In genomic region chr1:200030791-200031190, GRCh38 we compare ENCODE assay signal across 24 cellular contexts. TPM values are rescaled to one million over a fixed set of nuclear protein-coding genes. Genes with fewer than 3 reads are reported as not detected.
DNase-seq lines count a peak whose midpoint lies in the region; ATAC-seq and TF ChIP-seq lines count a peak whose summit lies in the region.
"Had no signal": no experiment of that assay in that cellular context is flagged by ENCODE, and none has a peak within 500 bp of the region (broad histone marks: within the 10 kb centered on the region; RNA-seq: fewer than 3 reads in every experiment).

No MANE protein-coding gene starts in this region.

- no TSS peak for BruUV-seq in PC-9 (replicated peaks; lab: Mats Ljungman, UMichigan)

- ATAC-seq in HG02884 (IDR thresholded peaks at IDR 0.05; ENCODE audit: unreplicated experiment) = no peak
- ATAC-seq: CD8-positive, alpha-beta T cell; Right ventricle myocardium inferior had no signal

- no peaks in the 10 kb centered on the region for H3K9me2 ChIP-seq in PC-9 (ENCODE audit: insufficient read depth)
- no peaks in the 10 kb centered on the region for H3K9me2 ChIP-seq in hepatocyte (replicated peaks; ENCODE audit: insufficient read depth)

- H4K20me1 ChIP-seq in PC-9 (ENCODE audit: insufficient read depth) = no peaks in the 10 kb centered on the region
- H4K20me1 ChIP-seq in hepatocyte (ENCODE audit: insufficient read depth, poor library complexity, severe bottlenecking) = peaks cover 5% of the 10 kb centered on the region

- no peak overlapping the region for H3K4me3 ChIP-seq in HEK293 (ENCODE audit: low read depth, low read length)
- H3K4me3 ChIP-seq in PC-9 = peak overlapping the region; percentile 77; the same call in 1 of the 2 replicates
- H3K4me3 ChIP-seq in hepatocyte = no peak overlapping the region
- H3K4me3 ChIP-seq in transverse colon = peak overlapping the region in 3 of 4 donors; percentile 47 to 60 (median 48)
- H3K4me3 ChIP-seq: SJSA1 had no signal

- CTCF ChIA-PET in HEK293 (lab: Yijun Ruan, JAX) (interaction anchor here (0.5 to 0.7 kb wide), 3 partner anchors 58 to 228 kb away, joined by 3 to 4 read pairs (median 3); no protein-coding TSS in a partner anchor), PC-9 (lab: Charles Lee) (interaction anchor here (0.9 kb wide), 1 partner anchor 13 kb away, joined by 3 read pairs; no protein-coding TSS in a partner anchor)

- POLR2A ChIA-PET in HEK293 (lab: Yijun Ruan, JAX) (no interaction called here), PC-9 (lab: Charles Lee; ENCODE audit: unreplicated experiment) (no interaction called here)

- DNase-seq in PC-9 (no peak), hepatocyte (ENCODE audit: low spot score) (no peak), transverse colon (no peak), NOMO-1 (lab: John Stamatoyannopoulos, UW; ENCODE audit: unreplicated experiment in 2 of 2) (no peak)
- no peak for DNase-seq in activated T-cell treated with anti-CD3 and anti-CD28 coated beads, Interleukin-2, amount 50 U/mL, for 1 hour
- DNase-seq: C1 segment of cervical spinal cord; Calu3; CD8-positive, alpha-beta T cell; DMS153; H7; KBM-7; MM.1S; NCI-H1048; NCI-H1417 treated with DMSO at 0.1 percent for 48 hours; NCI-H187; NCI-H69; NK-92 treated with Interleukin-12 subunit alpha and Interleukin-12 subunit beta, amount 100 ng/mL, for 24 hours; OCI-M1 had no signal

- no peak for TF ChIP-seq EP300 in transverse colon (IDR thresholded peaks at IDR 0.05; ENCODE audit: low read depth)

- H2AFZ ChIP-seq in PC-9 = no peak overlapping the region
- no peak overlapping the region for H2AFZ ChIP-seq in hepatocyte

- TF ChIP-seq CTCF in HEK293 (tag by site-specific recombination; IDR thresholded peaks at IDR 0.05) = no peak
- TF ChIP-seq CTCF in PC-9 (conservative IDR thresholded peaks at IDR 0.05) = no peak
- TF ChIP-seq CTCF in hepatocyte (IDR thresholded peaks at IDR 0.05; ENCODE audit: poor library complexity) = no peak
- TF ChIP-seq CTCF in transverse colon (IDR thresholded peaks at IDR 0.05) = no peak

- no peak for TF ChIP-seq POLR2A in transverse colon (IDR thresholded peaks at IDR 0.05)

- peak overlapping the region; percentile 92 for H3K4me2 ChIP-seq in PC-9
- peak overlapping the region; percentile 87 for H3K4me2 ChIP-seq in hepatocyte

- H3F3A ChIP-seq in PC-9 (ENCODE audit: insufficient read depth, low read depth) = peaks cover 10% of the 10 kb centered on the region

- intact Hi-C loops in PC-9 (cut with micrococcal nuclease; ENCODE audit: unreplicated experiment) = no loop called here
- intact Hi-C loops in transverse colon (cut with DNase I; ENCODE audit: low total_unique reads) = no loop called here

- H3K36me3 ChIP-seq in HEK293 (ENCODE audit: control insufficient read depth in 2 of 2, insufficient read depth in 1 of 2, low read length in 2 of 2) (no peaks in the 10 kb centered on the region), PC-9 (ENCODE audit: low read depth) (no peaks in the 10 kb centered on the region), hepatocyte (replicated peaks; ENCODE audit: insufficient read depth, low read depth) (no peaks in the 10 kb centered on the region), transverse colon (no peaks in the 10 kb centered on the region)
- H3K36me3 ChIP-seq: SJSA1 had no signal

- in situ Hi-C loops in transverse colon (cut with MboI; ENCODE audit: low pct_ligation_motif_present in 1 of 4, low pct_unique_long_range_greater_than_20kb in 1 of 4, low sequenced_read_pairs in 3 of 4) = no loop called here

- WGBS in hepatocyte (ENCODE audit: low lambda C conversion rate, missing lambda C conversion rate) = 71% methylated on average over 4 of the region's 4 CpGs
- WGBS in transverse colon (ENCODE audit: low coverage in 1 of 2), 2 donors = 39% methylated on average over 4 of the region's 4 CpGs; no CpG with 5 or more reads in 1 of the 2 donors

- peaks cover 6% of the 10 kb centered on the region for H3K4me1 ChIP-seq in HEK293 (ENCODE audit: control insufficient read depth, insufficient read depth, low read length)
- H3K4me1 ChIP-seq in PC-9 (replicated peaks; ENCODE audit: insufficient read depth) = peaks cover 22% of the 10 kb centered on the region
- H3K4me1 ChIP-seq in hepatocyte (ENCODE audit: insufficient read depth) = peaks cover 22% of the 10 kb centered on the region
- peaks cover 4 to 46% (median 14%) of the 10 kb centered on the region in 4 donors for H3K4me1 ChIP-seq in transverse colon

- no peak overlapping the region for H3K27ac ChIP-seq in HEK293 (ENCODE audit: extremely low read depth, low read depth, low read length)
- H3K27ac ChIP-seq in PC-9 = no peak overlapping the region
- H3K27ac ChIP-seq in hepatocyte = peak overlapping the region; percentile 90
- peak overlapping the region; percentile 23 to 84 (median 81) for H3K27ac ChIP-seq in transverse colon
- H3K27ac ChIP-seq: HL-60, SJSA1 had no signal

- H3K9me3 ChIP-seq in HEK293 (ENCODE audit: control insufficient read depth, insufficient read depth, low read depth, low read length) = no peaks in the 10 kb centered on the region
- no peaks in the 10 kb centered on the region for H3K9me3 ChIP-seq in PC-9 (ENCODE audit: insufficient read depth, low read depth)
- no peaks in the 10 kb centered on the region for H3K9me3 ChIP-seq in hepatocyte (ENCODE audit: low read depth)
- H3K9me3 ChIP-seq in transverse colon = no peaks in the 10 kb centered on the region

- no peaks in the 10 kb centered on the region for H3K79me2 ChIP-seq in PC-9 (ENCODE audit: low read depth)
- peaks cover 57% of the 10 kb centered on the region for H3K79me2 ChIP-seq in hepatocyte

- H3K27me3 ChIP-seq in PC-9 (ENCODE audit: insufficient read depth, low read depth) (no peaks in the 10 kb centered on the region), hepatocyte (peaks cover 58% of the 10 kb centered on the region), transverse colon (peaks cover 81% of the 10 kb centered on the region)

TF ChIP-seq in HEK293, 187 proteins besides CTCF, POLR2A, EP300 and RAD21:
- TF ChIP-seq HOXA7 (CRISPR knock-in tag; IDR thresholded peaks at IDR 0.05; ENCODE audit: borderline replicate concordance) (no peak), ATF2 (tag by site-specific recombination; IDR thresholded peaks at IDR 0.05; ENCODE audit: low read depth) (peak; percentile 28; the same call in 1 of the 2 replicates), ZBTB17 (tag by site-specific recombination; IDR thresholded peaks at IDR 0.05) (peak; percentile 66)

RNA-seq across cellular contexts. Expression of gene NR5A2, which starts 3.3 kb away (rescaled TPM):
- total RNA-seq in PC-9 (2021) (1.8 and 2.1 TPM in 2 replicates), hepatocyte (49.6 and 55.5 TPM in 2 replicates), transverse colon (10 to 100 TPM; 75.4 to 92.6 (median 85.4) TPM)
- 16.4 and 19.8 TPM in 2 replicates for polyA plus RNA-seq in hepatocyte
- total RNA-seq: CD8-positive, alpha-beta T cell; G401 had no signal

Comparison
In these comparisons a context has a peak if more than half of its experiments do, and no peak if none do; other contexts are left out.
1. H3K27ac ChIP-seq: peak in hepatocyte (single experiment) and transverse colon (4 of 4); none in HEK293 (single experiment) and PC-9 (single experiment).
2. H3K4me3 ChIP-seq: peak in PC-9 (single experiment) and transverse colon (3 of 4); none in HEK293 (single experiment) and hepatocyte (single experiment).
3. RNA of gene NR5A2, which starts 3.3 kb away (total RNA-seq): 75.4 to 92.6 TPM in transverse colon and 49.6 to 55.5 TPM in hepatocyte; 1.8 to 2.1 TPM in PC-9; every median in the first group is over 10 times any median in the second.